ENCODE assay signal across 1 cellular context in genomic region chr12:120254809-120255208, GRCh38.
TF ChIP-seq lines count a peak whose summit lies in the region.

No MANE protein-coding gene starts in this region.

TF ChIP-seq in endothelial cell of umbilical vein, 7 proteins besides CTCF, POLR2A, EP300 and RAD21:
- TF ChIP-seq POLR2AphosphoS5 (IDR thresholded peaks at IDR 0.05; ENCODE audit: insufficient read depth, low read depth, low read length) (no peak), JUN (IDR thresholded peaks at IDR 0.05; ENCODE audit: borderline replicate concordance, insufficient read depth, insufficient read length, low read depth) (peak; percentile 73), FOS (IDR thresholded peaks at IDR 0.05; ENCODE audit: borderline replicate concordance, insufficient read depth, low read length) (peak; percentile 70)
